ENCODE assay signal across 1 cellular context in genomic region chr15:49169880-49170597, GRCh38.
A peak's percentile ranks its signal among the peaks of the same experiment; 100 is the strongest.
TF ChIP-seq lines count a peak whose summit lies in the region.

GALK2 (plus strand) TSS chr15:49170247; CDS start chr15:49170323, 76 bp downstream.

TF ChIP-seq in HepG2, 621 proteins besides CTCF, POLR2A, EP300 and RAD21 (continued from another document and continues in another):
- TF ChIP-seq KIAA2018 (CRISPR knock-in tag; IDR thresholded peaks at IDR 0.05; ENCODE audit: borderline replicate concordance) (no peak), NR2C2 (CRISPR knock-in tag; IDR thresholded peaks at IDR 0.05; ENCODE audit: borderline replicate concordance) (peak; percentile 70), ZNF329 (CRISPR knock-in tag; IDR thresholded peaks at IDR 0.05; ENCODE audit: low read depth) (no peak), CREB1 (IDR thresholded peaks at IDR 0.05) (peak; percentile 83), CREB1 (CRISPR knock-in tag; IDR thresholded peaks at IDR 0.05) (peak; percentile 79), ZNF768 (CRISPR knock-in tag; IDR thresholded peaks at IDR 0.05) (no peak), ZNF124 (CRISPR knock-in tag; IDR thresholded peaks at IDR 0.05) (no peak), ZNF629 (CRISPR knock-in tag; conservative IDR thresholded peaks at IDR 0.05) (no peak), ZBTB33 (CRISPR knock-in tag; IDR thresholded peaks at IDR 0.05) (peak; percentile 50; the same call in 1 of the 2 replicates), BCLAF1 (IDR thresholded peaks at IDR 0.05) (no peak), ZFP36L2 (CRISPR knock-in tag; IDR thresholded peaks at IDR 0.05) (no peak), SETDB1 (CRISPR knock-in tag; IDR thresholded peaks at IDR 0.05; ENCODE audit: borderline replicate concordance) (0 out of 2 replicates have a peak, but pooled peaks have one; percentile 41), UBTF (CRISPR knock-in tag; IDR thresholded peaks at IDR 0.05) (peak; percentile 68), RBFOX2 (IDR thresholded peaks at IDR 0.05; ENCODE audit: low read depth, low read length) (peak; percentile 54; the same call in 1 of the 2 replicates), ZC3H13 (CRISPR knock-in tag; IDR thresholded peaks at IDR 0.05) (no peak), ZFP62 (CRISPR knock-in tag; IDR thresholded peaks at IDR 0.05) (no peak), ZNF646 (CRISPR knock-in tag; IDR thresholded peaks at IDR 0.05) (no peak), ZNF331 (CRISPR knock-in tag; IDR thresholded peaks at IDR 0.05) (peak; percentile 59; the same call in 1 of the 2 replicates), ZSCAN25 (CRISPR knock-in tag; IDR thresholded peaks at IDR 0.05) (no peak), U2AF2 (IDR thresholded peaks at IDR 0.05; ENCODE audit: low read depth, low read length) (no peak), STAT6 (CRISPR knock-in tag; IDR thresholded peaks at IDR 0.05; ENCODE audit: borderline replicate concordance) (0 out of 2 replicates have a peak, but pooled peaks have one; percentile 80), NFIC (IDR thresholded peaks at IDR 0.05; ENCODE audit: low read length) (no peak), ZBTB25 (CRISPR knock-in tag; IDR thresholded peaks at IDR 0.05) (peak; percentile 52), ZSCAN22 (CRISPR knock-in tag; IDR thresholded peaks at IDR 0.05) (no peak), NFATC3 (CRISPR knock-in tag; IDR thresholded peaks at IDR 0.05) (no peak), CBX2 (IDR thresholded peaks at IDR 0.05; ENCODE audit: low read depth, low read length) (no peak), CBX2 (CRISPR knock-in tag; IDR thresholded peaks at IDR 0.05; ENCODE audit: low read depth) (peak; percentile 90; the same call in 1 of the 2 replicates), FLYWCH1 (CRISPR knock-in tag; IDR thresholded peaks at IDR 0.05) (0 out of 2 replicates have a peak, but pooled peaks have one; percentile 61), ZNF672 (CRISPR knock-in tag; IDR thresholded peaks at IDR 0.05) (no peak)
